In genomic region chr10:117532003-117532385, GRCh38 we compare ENCODE assay signal across 25 cellular contexts. TPM values are rescaled to one million over a fixed set of nuclear protein-coding genes. Genes with fewer than 3 reads are reported as not detected.
DNase-seq lines count a peak whose midpoint lies in the region; ATAC-seq and TF ChIP-seq lines count a peak whose summit lies in the region.
"Had no signal": no experiment of that assay in that cellular context is flagged by ENCODE, and none has a peak within 500 bp of the region (broad histone marks: within the 10 kb centered on the region; RNA-seq: fewer than 3 reads in every experiment).

No MANE protein-coding gene starts in this region.

- H3K27ac ChIP-seq in neural progenitor cell (no peak overlapping the region), vagina (peak overlapping the region; percentile 37)
- H3K27ac ChIP-seq: HL-60, RWPE1 had no signal

- H3K79me2 ChIP-seq in neural progenitor cell (ENCODE audit: low read depth) = peaks cover 5% of the 10 kb centered on the region

- H3K36me3 ChIP-seq in adipocyte (ENCODE audit: control insufficient read depth, insufficient read depth, low read length, severe bottlenecking) (no peaks in the 10 kb centered on the region), iPS-15b (ENCODE audit: control insufficient read depth, insufficient read depth, low read length) (no peaks in the 10 kb centered on the region), neural progenitor cell (no peaks in the 10 kb centered on the region), vagina (no peaks in the 10 kb centered on the region)
- H3K36me3 ChIP-seq: BE2C had no signal

- no peak for ATAC-seq in activated naive CD8-positive, alpha-beta T cell treated with anti-CD3 and anti-CD28 coated beads, Interleukin-2, amount 50 U/mL, for 24 hours
- no peak for ATAC-seq in effector memory CD8-positive, alpha-beta T cell (replicated peaks)
- ATAC-seq: Panc1 had no signal

- TF ChIP-seq POLR2A in vagina (IDR thresholded peaks at IDR 0.05) = no peak

- H2AFZ ChIP-seq in neural progenitor cell (replicated peaks) = no peak overlapping the region

- H3K9me3 ChIP-seq in adipocyte (ENCODE audit: control insufficient read depth, low read length) (no peaks in the 10 kb centered on the region), iPS-15b (ENCODE audit: control insufficient read depth, insufficient read depth, low read length) (no peaks in the 10 kb centered on the region), neural progenitor cell (ENCODE audit: low read depth) (no peaks in the 10 kb centered on the region), vagina (no peaks in the 10 kb centered on the region)
- H3K9me3 ChIP-seq: BE2C had no signal

- H3K9me3 Mint-ChIP-seq in neural progenitor cell (no peaks in the 10 kb centered on the region), immature natural killer cell (peaks cover 0 to 2% (median 0%) of the 10 kb centered on the region in 6 donors)
- H3K9me3 Mint-ChIP-seq in activated naive CD8-positive, alpha-beta T cell treated with anti-CD3 and anti-CD28 coated beads, Interleukin-2, amount 50 U/mL, for 24 hours = no peaks in the 10 kb centered on the region
- H3K9me3 Mint-ChIP-seq in effector memory CD8-positive, alpha-beta T cell = no peaks in the 10 kb centered on the region

- no peak for DNase-seq in adipocyte (ENCODE audit: low read depth)
- DNase-seq in neural progenitor cell (ENCODE audit: low spot score) = no peak
- DNase-seq in vagina (ENCODE audit: extremely low spot score in 2 of 2) = no peak
- DNase-seq in G401 (ENCODE audit: low spot score) = no peak
- no peak for DNase-seq in immature natural killer cell
- DNase-seq in activated naive CD8-positive, alpha-beta T cell treated with anti-CD3 and anti-CD28 coated beads, Interleukin-2, amount 50 U/mL, for 24 hours = no peak
- DNase-seq in effector memory CD8-positive, alpha-beta T cell = no peak
- DNase-seq: BE2C, Calu3, DMS79 treated with DMSO at 0.1 percent for 48 hours, NCI-H1048, NCI-H1417, NCI-H1694, NCI-H2029 treated with DMSO at 0.1 percent for 48 hours, NCI-H2227 treated with DMSO at 0.1 percent for 48 hours, NCI-H510A, NCI-H69, SHP77 had no signal

- no peak overlapping the region for H3K4me3 ChIP-seq in adipocyte (ENCODE audit: low read length)
- peak overlapping the region; percentile 8 for H3K4me3 ChIP-seq in iPS-15b (ENCODE audit: low read depth, low read length)
- no peak overlapping the region for H3K4me3 ChIP-seq in neural progenitor cell
- H3K4me3 ChIP-seq in vagina = no peak overlapping the region

- H3K4me3 Mint-ChIP-seq in neural progenitor cell = peak overlapping the region; percentile 42
- no peak overlapping the region for H3K4me3 Mint-ChIP-seq in immature natural killer cell
- H3K4me3 Mint-ChIP-seq in activated naive CD8-positive, alpha-beta T cell treated with anti-CD3 and anti-CD28 coated beads, Interleukin-2, amount 50 U/mL, for 24 hours = no peak overlapping the region
- H3K4me3 Mint-ChIP-seq in effector memory CD8-positive, alpha-beta T cell = no peak overlapping the region

- H3K4me2 ChIP-seq in neural progenitor cell = peak overlapping the region; percentile 79

- H3K27ac Mint-ChIP-seq in neural progenitor cell (no peak overlapping the region), immature natural killer cell (no peak overlapping the region)
- no peak overlapping the region for H3K27ac Mint-ChIP-seq in activated naive CD8-positive, alpha-beta T cell treated with anti-CD3 and anti-CD28 coated beads, Interleukin-2, amount 50 U/mL, for 24 hours
- H3K27ac Mint-ChIP-seq in effector memory CD8-positive, alpha-beta T cell = no peak overlapping the region
- H3K27ac Mint-ChIP-seq: CD14-positive monocyte had no signal

- peaks cover 58% of the 10 kb centered on the region for H3K27me3 Mint-ChIP-seq in neural progenitor cell (ENCODE audit: insufficient read depth, low read depth)
- peaks cover 17 to 34% (median 18%) of the 10 kb centered on the region in 3 donors for H3K27me3 Mint-ChIP-seq in immature natural killer cell (ENCODE audit: low read depth in 3 of 3)
- peaks cover 69% of the 10 kb centered on the region for H3K27me3 Mint-ChIP-seq in activated naive CD8-positive, alpha-beta T cell treated with anti-CD3 and anti-CD28 coated beads, Interleukin-2, amount 50 U/mL, for 24 hours
- H3K27me3 Mint-ChIP-seq in effector memory CD8-positive, alpha-beta T cell = peaks cover 65 to 85% of the 10 kb centered on the region in 2 donors

- peaks cover 27% of the 10 kb centered on the region for H3F3A ChIP-seq in neural progenitor cell (ENCODE audit: low read depth)

- H3K9ac ChIP-seq in adipocyte (ENCODE audit: low read length) (peak overlapping the region; percentile 69), iPS-15b (ENCODE audit: low read depth, low read length) (no peak overlapping the region), neural progenitor cell (no peak overlapping the region)

- no peak for TF ChIP-seq CTCF in neural progenitor cell (IDR thresholded peaks at IDR 0.05)
- no peak for TF ChIP-seq CTCF in vagina (IDR thresholded peaks at IDR 0.05)

- H3K36me3 Mint-ChIP-seq in neural progenitor cell (no peaks in the 10 kb centered on the region), immature natural killer cell (peaks cover 0 to 3% (median 0%) of the 10 kb centered on the region in 3 donors)
- H3K36me3 Mint-ChIP-seq in activated naive CD8-positive, alpha-beta T cell treated with anti-CD3 and anti-CD28 coated beads, Interleukin-2, amount 50 U/mL, for 24 hours (ENCODE audit: low read depth) = no peaks in the 10 kb centered on the region
- peaks cover 3% of the 10 kb centered on the region for H3K36me3 Mint-ChIP-seq in effector memory CD8-positive, alpha-beta T cell (ENCODE audit: insufficient read depth)
- H3K36me3 Mint-ChIP-seq: CD14-positive monocyte had no signal

- H3K4me1 Mint-ChIP-seq in neural progenitor cell (peaks cover 33% of the 10 kb centered on the region), immature natural killer cell (no peaks in the 10 kb centered on the region)
- peaks cover 6% of the 10 kb centered on the region for H3K4me1 Mint-ChIP-seq in activated naive CD8-positive, alpha-beta T cell treated with anti-CD3 and anti-CD28 coated beads, Interleukin-2, amount 50 U/mL, for 24 hours
- peaks cover 0 to 4% of the 10 kb centered on the region in 2 donors for H3K4me1 Mint-ChIP-seq in effector memory CD8-positive, alpha-beta T cell (ENCODE audit: low read depth in 2 of 2)

- H3K4me1 ChIP-seq in adipocyte (ENCODE audit: control insufficient read depth, insufficient read depth, low read length) (peaks cover 13% of the 10 kb centered on the region), iPS-15b (ENCODE audit: control insufficient read depth, insufficient read depth, low read length) (peaks cover 4% of the 10 kb centered on the region), neural progenitor cell (peaks cover 44% of the 10 kb centered on the region), vagina (peaks cover 36% of the 10 kb centered on the region)
- H3K4me1 ChIP-seq: BE2C had no signal

- H3K27me3 ChIP-seq in adipocyte (replicated peaks; ENCODE audit: control insufficient read depth, insufficient read depth, low read length) = no peaks in the 10 kb centered on the region
- peaks cover 85% of the 10 kb centered on the region for H3K27me3 ChIP-seq in iPS-15b (ENCODE audit: control insufficient read depth, insufficient read depth, low read length)
- peaks cover 100% of the 10 kb centered on the region for H3K27me3 ChIP-seq in neural progenitor cell
- H3K27me3 ChIP-seq in vagina = peaks cover 1% of the 10 kb centered on the region

- H4K20me1 ChIP-seq in neural progenitor cell (ENCODE audit: low read depth) = peaks cover 65% of the 10 kb centered on the region

- intact Hi-C loops in vagina (cut with DNase I) = loop anchor here (10.0 kb wide), 1 partner anchor 713 kb away; no protein-coding TSS in a partner anchor

- in situ Hi-C loops in G401 (cut with HindIII; ENCODE audit: low sequenced_read_pairs) = no loop called here

RNA-seq across cellular contexts. Expression of gene EMX2, which starts 10.6 kb away (rescaled TPM):
- total RNA-seq in neural progenitor cell (ENCODE audit: low replicate concordance) (9.5 and 22.7 TPM in 2 replicates), vagina (0.74 TPM)
- not detected in 2 replicates for total RNA-seq in G401 (2014; rRNA removed; shearing (Covaris generic))
- polyA plus RNA-seq in immature natural killer cell = not detected
- total RNA-seq: Calu3, H4, SK-MEL-5 had no signal
- polyA plus RNA-seq: CD14-positive monocyte had no signal
